In the genomic region with DNA sequence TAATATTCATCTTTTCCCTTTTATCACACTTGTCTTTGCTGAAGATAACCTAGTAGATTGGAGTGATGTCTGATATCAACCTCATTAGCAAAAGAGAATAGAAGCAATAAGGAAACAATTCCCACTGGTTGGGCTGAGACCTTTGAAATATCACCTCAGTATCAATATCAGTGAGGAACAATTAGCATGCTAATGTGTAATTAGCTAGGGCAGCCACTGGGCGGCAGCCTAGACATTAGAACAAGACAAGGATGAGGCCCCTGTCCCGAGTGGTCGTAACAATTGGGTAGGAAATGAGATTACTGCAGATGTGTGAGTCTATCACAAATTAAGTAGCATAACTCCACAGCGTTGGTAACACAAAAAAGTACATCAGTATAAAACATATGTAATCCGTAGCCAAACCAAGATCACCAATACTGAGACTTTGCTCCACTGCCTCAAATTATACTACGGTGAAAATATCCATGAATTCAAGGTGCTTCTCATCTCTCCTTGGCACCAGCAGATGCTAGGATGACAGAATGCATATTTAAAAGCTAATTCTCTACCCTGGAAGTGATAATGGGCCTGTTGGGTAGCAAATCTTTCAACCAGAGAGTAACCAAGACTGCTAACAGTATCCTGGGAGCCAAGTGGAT, we compare ENCODE assay signal across 9 cellular contexts.
DNase-seq lines count a peak whose midpoint lies in the region; ATAC-seq and TF ChIP-seq lines count a peak whose summit lies in the region.
"Had no signal": no experiment of that assay in that cellular context is flagged by ENCODE, and none has a peak within 500 bp of the region (broad histone marks: within the 10 kb centered on the region; RNA-seq: fewer than 3 reads in every experiment).

No MANE protein-coding gene starts in this region.

- CTCF ChIA-PET in activated naive CD4-positive, alpha-beta T cell treated with anti-CD3 and anti-CD28 coated beads for 36 hours (lab: Charles Lee) = interaction anchor here (0.6 to 23.4 kb wide), 39 partner anchors 9 to 557 kb away, joined by 3 to 426 read pairs (median 4); partner anchors contain the start of gene MALT1

- H3K4me3 ChIP-seq in LNCaP clone FGC (ENCODE audit: low read depth, low read length) (no peak overlapping the region), smooth muscle cell (no peak overlapping the region)
- H3K4me3 ChIP-seq: BLaER1 treated with 17β-estradiol and CSF1 and Interleukin-3, amounts not matched to agents 10 nM and 100 nM had no signal

- no peaks in the 10 kb centered on the region for H3K9me3 Mint-ChIP-seq in activated naive CD4-positive, alpha-beta T cell treated with anti-CD3 and anti-CD28 coated beads for 36 hours

- peak; percentile 77 for ATAC-seq in SK-N-SH treated with all-trans-retinoic acid at 6 μM for 48 hours
- ATAC-seq in Right ventricle myocardium superior (ENCODE audit: poor library complexity) = peak; percentile 72
- no peak for ATAC-seq in GM18870 (IDR thresholded peaks at IDR 0.05; ENCODE audit: unreplicated experiment)

- intact Hi-C loops in activated naive CD4-positive, alpha-beta T cell treated with anti-CD3 and anti-CD28 coated beads for 36 hours (cut with micrococcal nuclease) = loop anchor here (1.0 to 5.0 kb wide), 4 partner anchors 140 to 539 kb away; no protein-coding TSS in a partner anchor
- intact Hi-C loops in Right ventricle myocardium superior (cut with DNase I) = loop anchor here (2.0 to 10.0 kb wide), 2 partner anchors 135 to 235 kb away; no protein-coding TSS in a partner anchor

- H3K4me2 ChIP-seq in smooth muscle cell = no peak overlapping the region
- H3K4me2 ChIP-seq: BLaER1 treated with 17β-estradiol and CSF1 and Interleukin-3, amounts not matched to agents 10 nM and 100 nM had no signal

- TF ChIP-seq CTCF in LNCaP clone FGC (IDR thresholded peaks at IDR 0.05; ENCODE audit: control insufficient read depth, extremely low read depth, insufficient read depth) = peak; percentile 96
- TF ChIP-seq CTCF in smooth muscle cell (IDR thresholded peaks at IDR 0.05; ENCODE audit: borderline replicate concordance, insufficient read depth, poor library complexity, severe bottlenecking) = peak; percentile 85

- H3K27me3 ChIP-seq in smooth muscle cell (ENCODE audit: low read depth) = no peaks in the 10 kb centered on the region
- H3K27me3 ChIP-seq: BLaER1 treated with 17β-estradiol and CSF1 and Interleukin-3, amounts not matched to agents 10 nM and 100 nM had no signal

- no peaks in the 10 kb centered on the region for H3K36me3 Mint-ChIP-seq in activated naive CD4-positive, alpha-beta T cell treated with anti-CD3 and anti-CD28 coated beads for 36 hours (ENCODE audit: low read depth)

- H4K20me1 ChIP-seq in smooth muscle cell (ENCODE audit: low read depth) = no peaks in the 10 kb centered on the region
- H4K20me1 ChIP-seq: BLaER1 treated with 17β-estradiol and CSF1 and Interleukin-3, amounts not matched to agents 10 nM and 100 nM had no signal

- H3K4me1 Mint-ChIP-seq in activated naive CD4-positive, alpha-beta T cell treated with anti-CD3 and anti-CD28 coated beads for 36 hours (ENCODE audit: low read depth) = peaks cover 20% of the 10 kb centered on the region

- no peaks in the 10 kb centered on the region for H3K9me3 ChIP-seq in smooth muscle cell (replicated peaks; ENCODE audit: low read depth)

- H3K9ac ChIP-seq in smooth muscle cell (ENCODE audit: low read depth) = no peak overlapping the region
- H3K9ac ChIP-seq: BLaER1 treated with 17β-estradiol and CSF1 and Interleukin-3, amounts not matched to agents 10 nM and 100 nM had no signal

- H3K4me3 Mint-ChIP-seq in activated naive CD4-positive, alpha-beta T cell treated with anti-CD3 and anti-CD28 coated beads for 36 hours = no peak overlapping the region

- H2AFZ ChIP-seq in smooth muscle cell (ENCODE audit: low read depth) = no peak overlapping the region

- peaks cover 3% of the 10 kb centered on the region for H3K27me3 Mint-ChIP-seq in activated naive CD4-positive, alpha-beta T cell treated with anti-CD3 and anti-CD28 coated beads for 36 hours (ENCODE audit: low read depth)

- 23% methylated on average over 6 of the region's 6 CpGs for WGBS in smooth muscle cell (ENCODE audit: low lambda C conversion rate)

- H3F3A ChIP-seq in smooth muscle cell (ENCODE audit: low read depth) = no peaks in the 10 kb centered on the region

- no peaks in the 10 kb centered on the region for H3K4me1 ChIP-seq in smooth muscle cell (ENCODE audit: low read depth)

- H3K36me3 ChIP-seq in smooth muscle cell (ENCODE audit: low read depth) = no peaks in the 10 kb centered on the region
- H3K36me3 ChIP-seq: BLaER1 treated with 17β-estradiol and CSF1 and Interleukin-3, amounts not matched to agents 10 nM and 100 nM had no signal

- DNase-seq in NCI-H2081 (lab: John Stamatoyannopoulos, UW) (peak; percentile 47 to 58), NCI-H2081 treated with DMSO at 0.1 percent for 48 hours (lab: John Stamatoyannopoulos, UW) (no peak), LNCaP clone FGC (ENCODE audit: low read depth) (no peak), Right ventricle myocardium superior (peak; percentile 74), smooth muscle cell (lab: John Stamatoyannopoulos, UW; ENCODE audit: unreplicated experiment) (no peak)
- peak; percentile 80 for DNase-seq in activated naive CD4-positive, alpha-beta T cell treated with anti-CD3 and anti-CD28 coated beads for 36 hours

- H3K79me2 ChIP-seq in smooth muscle cell (ENCODE audit: low read depth) = no peaks in the 10 kb centered on the region

- H3K27ac Mint-ChIP-seq in activated naive CD4-positive, alpha-beta T cell treated with anti-CD3 and anti-CD28 coated beads for 36 hours = no peak overlapping the region

- H3K27ac ChIP-seq in smooth muscle cell (ENCODE audit: low read depth) = no peak overlapping the region
- H3K27ac ChIP-seq: BLaER1 treated with 17β-estradiol and CSF1 and Interleukin-3, amounts not matched to agents 10 nM and 100 nM had no signal

TF ChIP-seq in SK-N-SH treated with all-trans-retinoic acid at 6 μM for 48 hours, 23 proteins besides CTCF, POLR2A, EP300 and RAD21:
- TF ChIP-seq PPARA (CRISPR knock-in tag; IDR thresholded peaks at IDR 0.05; ENCODE audit: borderline replicate concordance) (no peak), ARNTL (CRISPR knock-in tag; IDR thresholded peaks at IDR 0.05; ENCODE audit: borderline replicate concordance, low read depth) (no peak), ISL1 (CRISPR knock-in tag; IDR thresholded peaks at IDR 0.05) (no peak), SNAI2 (CRISPR knock-in tag; IDR thresholded peaks at IDR 0.05) (no peak), TSHZ2 (CRISPR knock-in tag; IDR thresholded peaks at IDR 0.05) (no peak), ZNF70 (CRISPR knock-in tag; IDR thresholded peaks at IDR 0.05) (no peak), OSR1 (CRISPR knock-in tag; IDR thresholded peaks at IDR 0.05) (no peak), RARB (CRISPR knock-in tag; IDR thresholded peaks at IDR 0.05) (no peak), CSDC2 (CRISPR knock-in tag; IDR thresholded peaks at IDR 0.05) (no peak), POU6F1 (CRISPR knock-in tag; IDR thresholded peaks at IDR 0.05; ENCODE audit: borderline replicate concordance, low read depth) (no peak)
- TF ChIP-seq, protein P1, sequence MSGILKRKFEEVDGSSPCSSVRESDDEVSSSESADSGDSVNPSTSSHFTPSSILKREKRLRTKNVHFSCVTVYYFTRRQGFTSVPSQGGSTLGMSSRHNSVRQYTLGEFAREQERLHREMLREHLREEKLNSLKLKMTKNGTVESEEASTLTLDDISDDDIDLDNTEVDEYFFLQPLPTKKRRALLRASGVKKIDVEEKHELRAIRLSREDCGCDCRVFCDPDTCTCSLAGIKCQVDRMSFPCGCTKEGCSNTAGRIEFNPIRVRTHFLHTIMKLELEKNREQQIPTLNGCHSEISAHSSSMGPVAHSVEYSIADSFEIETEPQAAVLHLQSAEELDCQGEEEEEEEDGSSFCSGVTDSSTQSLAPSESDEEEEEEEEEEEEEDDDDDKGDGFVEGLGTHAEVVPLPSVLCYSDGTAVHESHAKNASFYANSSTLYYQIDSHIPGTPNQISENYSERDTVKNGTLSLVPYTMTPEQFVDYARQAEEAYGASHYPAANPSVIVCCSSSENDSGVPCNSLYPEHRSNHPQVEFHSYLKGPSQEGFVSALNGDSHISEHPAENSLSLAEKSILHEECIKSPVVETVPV (CRISPR knock-in tag; IDR thresholded peaks at IDR 0.05) = no peak

Comparison
In these comparisons a context has a peak if more than half of its experiments do, and no peak if none do; other contexts are left out.
1. DNase-seq: peak in NCI-H2081 (2 of 2), activated naive CD4-positive, alpha-beta T cell treated with anti-CD3 and anti-CD28 coated beads for 36 hours (single experiment) and Right ventricle myocardium superior (single experiment); none in NCI-H2081 treated with DMSO at 0.1 percent for 48 hours (single experiment), LNCaP clone FGC (single experiment) and smooth muscle cell (single experiment).